14 cellular contexts compared by ENCODE assay signal in genomic region chr16:3824121-3824795, GRCh38. TPM values are rescaled to one million over a fixed set of nuclear protein-coding genes. Genes with fewer than 3 reads are reported as not detected.
DNase-seq lines count a peak whose midpoint lies in the region; ATAC-seq lines count a peak whose summit lies in the region.
"Had no signal": no experiment of that assay in that cellular context is flagged by ENCODE, and none has a peak within 500 bp of the region (broad histone marks: within the 10 kb centered on the region; RNA-seq: fewer than 3 reads in every experiment).

No MANE protein-coding gene starts in this region.

- peak overlapping the region; percentile 33 for H3K27ac Mint-ChIP-seq in activated naive CD4-positive, alpha-beta T cell treated with anti-CD3 and anti-CD28 coated beads for 36 hours
- H3K27ac Mint-ChIP-seq in activated T-helper 17 cell treated with anti-CD3 and anti-CD28 coated beads, Interleukin-2, amount 50 U/mL, for 72 hours = peak overlapping the region; percentile 16

- H3K36me3 Mint-ChIP-seq in activated naive CD4-positive, alpha-beta T cell treated with anti-CD3 and anti-CD28 coated beads for 36 hours (ENCODE audit: low read depth) = no peaks in the 10 kb centered on the region
- peaks cover 18% of the 10 kb centered on the region for H3K36me3 Mint-ChIP-seq in activated T-helper 17 cell treated with anti-CD3 and anti-CD28 coated beads, Interleukin-2, amount 50 U/mL, for 72 hours (ENCODE audit: low read depth)

- peak; percentile 66 for ATAC-seq in activated T-helper 17 cell treated with anti-CD3 and anti-CD28 coated beads, Interleukin-2, amount 50 U/mL, for 72 hours (replicated peaks)
- ATAC-seq in stimulated activated naive CD8-positive, alpha-beta T cell treated with anti-CD3 and anti-CD28 coated beads, Interleukin-15, Interleukin-2, amounts not matched to agents 100 U/mL and 50 U/mL, for 24 hours = peak; percentile 62
- ATAC-seq in HG03457 (IDR thresholded peaks at IDR 0.05; ENCODE audit: unreplicated experiment) (no peak), HG02610 (IDR thresholded peaks at IDR 0.05; ENCODE audit: unreplicated experiment) (no peak)
- ATAC-seq: left cardiac atrium had no signal

- intact Hi-C loops in activated naive CD4-positive, alpha-beta T cell treated with anti-CD3 and anti-CD28 coated beads for 36 hours (cut with micrococcal nuclease) = loop anchor here (1.0 to 5.0 kb wide), 2 partner anchors 14 to 37 kb away; no protein-coding TSS in a partner anchor

- CTCF ChIA-PET in activated naive CD4-positive, alpha-beta T cell treated with anti-CD3 and anti-CD28 coated beads for 36 hours (lab: Charles Lee) = no interaction called here

- peaks cover 85% of the 10 kb centered on the region for H3K4me1 Mint-ChIP-seq in activated naive CD4-positive, alpha-beta T cell treated with anti-CD3 and anti-CD28 coated beads for 36 hours (ENCODE audit: low read depth)
- H3K4me1 Mint-ChIP-seq in activated T-helper 17 cell treated with anti-CD3 and anti-CD28 coated beads, Interleukin-2, amount 50 U/mL, for 72 hours = peaks cover 65% of the 10 kb centered on the region

- no peak overlapping the region for H3K4me3 Mint-ChIP-seq in activated naive CD4-positive, alpha-beta T cell treated with anti-CD3 and anti-CD28 coated beads for 36 hours
- H3K4me3 Mint-ChIP-seq in activated T-helper 17 cell treated with anti-CD3 and anti-CD28 coated beads, Interleukin-2, amount 50 U/mL, for 72 hours = peak overlapping the region; percentile 64

- H3K27me3 Mint-ChIP-seq in activated naive CD4-positive, alpha-beta T cell treated with anti-CD3 and anti-CD28 coated beads for 36 hours (ENCODE audit: low read depth) = no peaks in the 10 kb centered on the region
- H3K27me3 Mint-ChIP-seq in activated T-helper 17 cell treated with anti-CD3 and anti-CD28 coated beads, Interleukin-2, amount 50 U/mL, for 72 hours = no peaks in the 10 kb centered on the region

- DNase-seq in activated naive CD4-positive, alpha-beta T cell treated with anti-CD3 and anti-CD28 coated beads for 36 hours = peak; percentile 23
- DNase-seq in activated naive CD4-positive, alpha-beta T cell treated with Interleukin-2 at 50 U/mL for 16 hours = no peak
- DNase-seq in kidney tubule cell (ENCODE audit: low spot score) = peak; percentile 57
- DNase-seq in stimulated activated naive CD8-positive, alpha-beta T cell treated with anti-CD3 and anti-CD28 coated beads, Interleukin-15, Interleukin-2, amounts not matched to agents 100 U/mL and 50 U/mL, for 24 hours = no peak
- no peak for DNase-seq in SKM-1 (lab: John Stamatoyannopoulos, UW; ENCODE audit: unreplicated experiment)
- DNase-seq: DND-41; left cardiac atrium; NCI-H187 treated with DMSO at 0.1 percent for 48 hours; SJCRH30; stimulated activated CD4-positive, alpha-beta T cell treated with anti-CD3 and anti-CD28 coated beads, Interleukin-2, amount 100 ng/mL, for 24 hours; stomach had no signal

- no peaks in the 10 kb centered on the region for H3K9me3 Mint-ChIP-seq in activated naive CD4-positive, alpha-beta T cell treated with anti-CD3 and anti-CD28 coated beads for 36 hours
- no peaks in the 10 kb centered on the region for H3K9me3 Mint-ChIP-seq in activated T-helper 17 cell treated with anti-CD3 and anti-CD28 coated beads, Interleukin-2, amount 50 U/mL, for 72 hours

RNA-seq across cellular contexts. Expression of gene CREBBP, which starts 56.3 kb away (rescaled TPM):
- total RNA-seq in activated naive CD4-positive, alpha-beta T cell treated with anti-CD3 and anti-CD28 coated beads for 36 hours = 10 to 100 TPM; 29.9 to 33.0 TPM
- 10 to 100 TPM; 55.7 to 58.2 TPM for total RNA-seq in activated T-helper 17 cell treated with anti-CD3 and anti-CD28 coated beads, Interleukin-2, amount 50 U/mL, for 72 hours

Comparison
In these comparisons a context has a peak if more than half of its experiments do, and no peak if none do; other contexts are left out.
1. DNase-seq: peak in activated naive CD4-positive, alpha-beta T cell treated with anti-CD3 and anti-CD28 coated beads for 36 hours (single experiment) and kidney tubule cell (single experiment); none in activated naive CD4-positive, alpha-beta T cell treated with Interleukin-2 at 50 U/mL for 16 hours (single experiment), stimulated activated naive CD8-positive, alpha-beta T cell treated with anti-CD3 and anti-CD28 coated beads, Interleukin-15, Interleukin-2, amounts not matched to agents 100 U/mL and 50 U/mL, for 24 hours (single experiment) and SKM-1 (single experiment).
2. ATAC-seq: peak in activated T-helper 17 cell treated with anti-CD3 and anti-CD28 coated beads, Interleukin-2, amount 50 U/mL, for 72 hours (single experiment) and stimulated activated naive CD8-positive, alpha-beta T cell treated with anti-CD3 and anti-CD28 coated beads, Interleukin-15, Interleukin-2, amounts not matched to agents 100 U/mL and 50 U/mL, for 24 hours (single experiment); none in HG03457 (single experiment) and HG02610 (single experiment).